In genomic region chr2:26103752-26104151, GRCh38 we compare ENCODE assay signal across 24 cellular contexts.
DNase-seq lines count a peak whose midpoint lies in the region; ATAC-seq, FAIRE-seq and TF ChIP-seq lines count a peak whose summit lies in the region.
"Had no signal": no experiment of that assay in that cellular context is flagged by ENCODE, and none has a peak within 500 bp of the region (broad histone marks: within the 10 kb centered on the region; RNA-seq: fewer than 3 reads in every experiment).

No MANE protein-coding gene starts in this region.

- POLR2A ChIA-PET in SK-N-SH (lab: Yijun Ruan, JAX): no interaction called here

- TF ChIP-seq CTCF in SK-N-SH (IDR thresholded peaks at IDR 0.05) (no peak), astrocyte (IDR thresholded peaks at IDR 0.05; ENCODE audit: insufficient read depth, low read depth, low read length) (no peak), gastrocnemius medialis (IDR thresholded peaks at IDR 0.05 in 4 of 5, conservative IDR thresholded peaks at IDR 0.05 in 1 of 5) (no peak)

- TF ChIP-seq EP300 in SK-N-SH (IDR thresholded peaks at IDR 0.05; ENCODE audit: borderline replicate concordance in 1 of 2, low read depth in 1 of 2, low read length in 1 of 2): no peak

- peaks cover 100% of the 10 kb centered on the region for H3K79me2 ChIP-seq in SK-N-SH (ENCODE audit: insufficient read depth)
- H3K79me2 ChIP-seq in astrocyte (ENCODE audit: insufficient read depth, low read length): peaks cover 89% of the 10 kb centered on the region

- H3K4me3 ChIP-seq in SK-N-SH (ENCODE audit: low read depth in 2 of 2, low read length in 1 of 2): no peak overlapping the region
- no peak overlapping the region for H3K4me3 ChIP-seq in astrocyte (ENCODE audit: insufficient read depth, low read depth, low read length)
- H3K4me3 ChIP-seq in gastrocnemius medialis: no peak overlapping the region
- H3K4me3 ChIP-seq: BLaER1, GM12878 had no signal

- peak overlapping the region; percentile 67 for H3K27ac Mint-ChIP-seq in astrocyte (ENCODE audit: unreplicated experiment)
- H3K27ac Mint-ChIP-seq: CD14-positive monocyte had no signal

- intact Hi-C loops in gastrocnemius medialis (cut with DNase I; ENCODE audit: low total_unique reads): no loop called here

- H3K27me3 Mint-ChIP-seq in astrocyte (ENCODE audit: low read depth, unreplicated experiment): no peaks in the 10 kb centered on the region
- H3K27me3 Mint-ChIP-seq: CD4-positive, alpha-beta memory T cell; CD4-positive, CD25-positive, alpha-beta regulatory T cell; CD8-positive, alpha-beta memory T cell had no signal

- H3K4me1 Mint-ChIP-seq in astrocyte (ENCODE audit: low read depth, unreplicated experiment): no peaks in the 10 kb centered on the region

- 98% methylated on average over 4 of the region's 4 CpGs for WGBS in SK-N-SH (ENCODE audit: low lambda C conversion rate)

- H3K9me3 ChIP-seq in SK-N-SH: no peaks in the 10 kb centered on the region
- no peaks in the 10 kb centered on the region for H3K9me3 ChIP-seq in astrocyte (ENCODE audit: insufficient read depth, low read depth, low read length)
- no peaks in the 10 kb centered on the region for H3K9me3 ChIP-seq in gastrocnemius medialis
- H3K9me3 ChIP-seq: BE2C had no signal

- no peak for TF ChIP-seq RAD21 in SK-N-SH (IDR thresholded peaks at IDR 0.05; ENCODE audit: low read length)

- CTCF ChIA-PET in SK-N-SH (lab: Yijun Ruan, JAX): interaction anchor here (2.0 kb wide), 1 partner anchor 154 kb away, joined by 8 read pairs; no protein-coding TSS in a partner anchor

- H3K27ac ChIP-seq in SK-N-SH (ENCODE audit: low read depth in 2 of 2, low read length in 1 of 2) (no peak overlapping the region), astrocyte (ENCODE audit: low read depth, low read length) (no peak overlapping the region), gastrocnemius medialis (peak overlapping the region in 3 of 4 donors; percentile 85 to 90 (median 90))
- H3K27ac ChIP-seq: 22Rv1, BLaER1 had no signal

- H3K9me3 Mint-ChIP-seq in astrocyte (ENCODE audit: unreplicated experiment): no peaks in the 10 kb centered on the region

- FAIRE-seq in H54 (lab: Jason Lieb, UNC): peak; percentile 69
- no peak for FAIRE-seq in astrocyte (lab: Jason Lieb, UNC)
- FAIRE-seq: G401.6 had no signal

- H4K20me1 ChIP-seq in SK-N-SH (ENCODE audit: insufficient read depth) (peaks cover 56% of the 10 kb centered on the region), astrocyte (ENCODE audit: insufficient read depth, low read length) (peaks cover 85% of the 10 kb centered on the region)

- in situ Hi-C loops in gastrocnemius medialis (cut with MboI; ENCODE audit: low sequenced_read_pairs in 4 of 4): no loop called here

- no peaks in the 10 kb centered on the region for H3F3A ChIP-seq in SK-N-SH (replicated peaks; ENCODE audit: insufficient read depth)

- TF ChIP-seq POLR2A in H54 (IDR thresholded peaks at IDR 0.05; ENCODE audit: low read depth, low read length) (no peak), gastrocnemius medialis (IDR thresholded peaks at IDR 0.05) (no peak)

- H2AFZ ChIP-seq in SK-N-SH (ENCODE audit: low read depth) (no peak overlapping the region), astrocyte (ENCODE audit: low read depth, low read length) (no peak overlapping the region)

- ATAC-seq in SK-N-SH treated with all-trans-retinoic acid at 6 μM for 48 hours (no peak), gastrocnemius medialis (no peak)
- ATAC-seq: GM12878 had no signal

- H3K36me3 Mint-ChIP-seq in astrocyte (ENCODE audit: low read depth, unreplicated experiment): peaks cover 11% of the 10 kb centered on the region

- H3K27me3 ChIP-seq in SK-N-SH (ENCODE audit: insufficient read depth) (no peaks in the 10 kb centered on the region), astrocyte (ENCODE audit: insufficient read depth, low read length) (no peaks in the 10 kb centered on the region), gastrocnemius medialis (no peaks in the 10 kb centered on the region)
- H3K27me3 ChIP-seq: BE2C, BLaER1 had no signal

- H3K4me1 ChIP-seq in SK-N-SH (ENCODE audit: control insufficient read depth in 1 of 2, insufficient read depth in 2 of 2, low read depth in 1 of 2, low read length in 1 of 2) (no peaks in the 10 kb centered on the region; a peak in 1 of 4 replicates), astrocyte (ENCODE audit: insufficient read depth, low read length) (no peaks in the 10 kb centered on the region), gastrocnemius medialis (peaks cover 49 to 54% of the 10 kb centered on the region in 2 donors)
- H3K4me1 ChIP-seq: BE2C had no signal

- H3K9ac ChIP-seq in SK-N-SH (no peak overlapping the region), astrocyte (ENCODE audit: low read length) (no peak overlapping the region)
- H3K9ac ChIP-seq: BLaER1 had no signal

- no peaks in the 10 kb centered on the region for H3K9me2 ChIP-seq in SK-N-SH

- DNase-seq in SK-N-SH (no peak), H54 (ENCODE audit: insufficient read length, low spot score) (no peak), astrocyte (ENCODE audit: low read depth) (no peak), gastrocnemius medialis (no peak), NCI-H1417 treated with DMSO at 0.1 percent for 48 hours (lab: John Stamatoyannopoulos, UW) (no peak), NCI-H446 treated with DMSO at 0.1 percent for 48 hours (lab: John Stamatoyannopoulos, UW) (no peak)
- no peak for DNase-seq in stimulated activated CD4-positive, alpha-beta T cell treated with anti-CD3 and anti-CD28 coated beads, Interleukin-1b, Interleukin-23, amount 100 ng/mL, for 48 hours
- DNase-seq: ACHN; BE2C; C1 segment of cervical spinal cord; CD4-positive, alpha-beta memory T cell; CD4-positive, CD25-positive, alpha-beta regulatory T cell; CD8-positive, alpha-beta memory T cell; COR-L47; DMS 273 treated with DMSO at 0.1 percent for 48 hours; DMS153; DMS79 treated with DMSO at 0.1 percent for 48 hours; GF-D8 had no signal

- H3K36me3 ChIP-seq in SK-N-SH (replicated peaks in 1 of 2; ENCODE audit: control insufficient read depth in 1 of 2, insufficient read depth in 2 of 2, low read length in 1 of 2): peaks cover 27 to 38% of the 10 kb centered on the region in 2 experiments
- peaks cover 7% of the 10 kb centered on the region for H3K36me3 ChIP-seq in astrocyte (ENCODE audit: insufficient read depth, low read length)
- no peaks in the 10 kb centered on the region for H3K36me3 ChIP-seq in gastrocnemius medialis

- no peak overlapping the region for H3K4me3 Mint-ChIP-seq in astrocyte (ENCODE audit: unreplicated experiment)
- H3K4me3 Mint-ChIP-seq: CD14-positive monocyte; CD4-positive, alpha-beta memory T cell; CD4-positive, CD25-positive, alpha-beta regulatory T cell; CD8-positive, alpha-beta memory T cell had no signal

- no peak overlapping the region for H3K4me2 ChIP-seq in SK-N-SH
- H3K4me2 ChIP-seq in astrocyte (ENCODE audit: low read length): no peak overlapping the region
- H3K4me2 ChIP-seq: BLaER1 had no signal

TF ChIP-seq in SK-N-SH treated with all-trans-retinoic acid at 6 μM for 48 hours, 23 proteins besides CTCF, POLR2A, EP300 and RAD21:
- TF ChIP-seq ZNF8 (CRISPR knock-in tag; IDR thresholded peaks at IDR 0.05): peak; percentile 99
- no peak for TF ChIP-seq ARNTL (CRISPR knock-in tag; IDR thresholded peaks at IDR 0.05; ENCODE audit: borderline replicate concordance, low read depth)

TF ChIP-seq in SK-N-SH, 30 proteins besides CTCF, POLR2A, EP300 and RAD21 (continues in another document):
- no peak for TF ChIP-seq NFIC (IDR thresholded peaks at IDR 0.05; ENCODE audit: borderline replicate concordance)
- no peak for TF ChIP-seq SIN3A (IDR thresholded peaks at IDR 0.05; ENCODE audit: borderline replicate concordance, low read depth, low read length)
- TF ChIP-seq FOSL2 (IDR thresholded peaks at IDR 0.05; ENCODE audit: borderline replicate concordance, low read depth): no peak
- TF ChIP-seq JUND (IDR thresholded peaks at IDR 0.05): no peak
- TF ChIP-seq PBX3 (IDR thresholded peaks at IDR 0.05): no peak
- TF ChIP-seq TAF1 (IDR thresholded peaks at IDR 0.05; ENCODE audit: borderline replicate concordance, low read depth, low read length): no peak
- TF ChIP-seq REST (IDR thresholded peaks at IDR 0.05; ENCODE audit: low read depth, low read length): no peak
- TF ChIP-seq EZH2phosphoT487 (IDR thresholded peaks at IDR 0.05; ENCODE audit: borderline replicate concordance, low read depth): no peak
- TF ChIP-seq TCF12 (IDR thresholded peaks at IDR 0.05): no peak
- TF ChIP-seq RXRA (IDR thresholded peaks at IDR 0.05; ENCODE audit: borderline replicate concordance, low read depth): no peak
- no peak for TF ChIP-seq FOXJ3 (CRISPR knock-in tag; IDR thresholded peaks at IDR 0.05)

Comparison
In these comparisons a context has a peak if more than half of its experiments do, and no peak if none do; other contexts are left out.
1. H3K27ac ChIP-seq: peak in gastrocnemius medialis (3 of 4); none in SK-N-SH (0 of 2) and astrocyte (single experiment).